ENCODE assay signal across 4 cellular contexts in the genomic region with DNA sequence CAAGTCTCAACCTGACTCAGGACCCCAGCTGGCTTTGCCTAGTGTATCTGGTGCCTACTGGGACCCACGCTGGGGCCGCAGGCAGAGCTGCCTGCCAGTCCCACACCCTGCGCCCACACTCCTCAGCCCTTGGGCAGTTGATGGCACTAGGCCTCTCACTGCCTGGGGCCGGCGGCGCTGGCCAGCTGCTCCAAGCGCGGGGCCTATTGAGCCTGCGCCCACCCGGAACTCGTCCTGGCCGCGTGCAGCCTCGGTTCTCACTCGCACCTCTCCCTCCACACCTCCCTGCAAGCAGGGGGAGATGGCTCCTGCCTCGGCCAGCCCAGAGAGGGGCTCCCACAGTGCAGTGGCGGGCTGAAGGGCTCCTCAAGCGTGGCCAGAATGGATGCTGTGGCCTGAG.
"Had no signal": no experiment of that assay in that cellular context is flagged by ENCODE, and none has a peak within 500 bp of the region (broad histone marks: within the 10 kb centered on the region; RNA-seq: fewer than 3 reads in every experiment).

No MANE protein-coding gene starts in this region.

- H3K4me2 ChIP-seq: GM23338 had no signal

- ATAC-seq: GM23338, HepG2 had no signal

- H2AFZ ChIP-seq: GM23338 had no signal

- H3K4me3 ChIP-seq: GM23338 had no signal

- DNase-seq: H9, HCEC 1CT had no signal
